In the genomic region with DNA sequence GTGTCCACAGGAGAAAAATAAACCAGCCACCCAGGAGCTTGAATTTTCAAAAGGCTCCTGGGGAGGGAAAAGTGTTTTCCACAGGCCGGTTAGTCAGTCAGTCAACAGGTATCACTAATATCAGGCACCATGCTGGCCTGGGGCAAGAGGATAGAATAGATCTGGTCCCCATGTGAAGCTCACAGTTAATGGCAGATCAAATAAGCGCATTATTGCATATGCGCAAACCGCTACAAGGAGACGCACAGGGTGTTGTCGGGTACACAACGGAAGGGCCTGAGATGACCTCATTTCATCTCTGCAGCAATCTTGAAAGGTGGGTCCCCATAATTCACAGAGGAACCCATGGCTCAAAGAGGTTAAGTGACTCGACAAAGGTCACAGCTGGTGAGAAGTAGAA, we compare ENCODE assay signal across 18 cellular contexts.
DNase-seq lines count a peak whose midpoint lies in the region; ATAC-seq and TF ChIP-seq lines count a peak whose summit lies in the region.
"Had no signal": no experiment of that assay in that cellular context is flagged by ENCODE, and none has a peak within 500 bp of the region (broad histone marks: within the 10 kb centered on the region; RNA-seq: fewer than 3 reads in every experiment).

No MANE protein-coding gene starts in this region.

- ATAC-seq in WTC11 (peak; percentile 69), GM18858 (IDR thresholded peaks at IDR 0.05; ENCODE audit: unreplicated experiment) (no peak)
- ATAC-seq: A549 had no signal

- H3K27me3 Mint-ChIP-seq in WTC11 (ENCODE audit: low read depth), result peaks cover 31% of the 10 kb centered on the region
- H3K27me3 Mint-ChIP-seq: CD4-positive, alpha-beta memory T cell had no signal

- H3K36me3 ChIP-seq in H7 (replicated peaks; ENCODE audit: control insufficient read depth, insufficient read depth, low read length) (no peaks in the 10 kb centered on the region), HEK293 (ENCODE audit: control insufficient read depth in 2 of 2, insufficient read depth in 1 of 2, low read length in 2 of 2) (no peaks in the 10 kb centered on the region)
- H3K36me3 ChIP-seq: BE2C, HAP-1 had no signal

- peaks cover 34% of the 10 kb centered on the region for H3K4me1 Mint-ChIP-seq in WTC11
- H3K4me1 Mint-ChIP-seq: CD4-positive, alpha-beta memory T cell had no signal

- H3K27me3 ChIP-seq in H7 (ENCODE audit: control insufficient read depth, insufficient read depth, low read length), result peaks cover 2% of the 10 kb centered on the region; the same call in 1 of the 2 replicates
- H3K27me3 ChIP-seq: BE2C had no signal

- peak overlapping the region; percentile 14 for H3K27ac Mint-ChIP-seq in WTC11
- H3K27ac Mint-ChIP-seq: CD4-positive, alpha-beta memory T cell; HFFc6 had no signal

- no peaks in the 10 kb centered on the region for H3K9me3 ChIP-seq in HEK293 (ENCODE audit: control insufficient read depth, insufficient read depth, low read depth, low read length)
- H3K9me3 ChIP-seq: A549, BE2C, Caco-2, HAP-1 had no signal

- CTCF ChIA-PET in HEK293 (lab: Yijun Ruan, JAX), result interaction anchor here (0.9 to 1.0 kb wide), 2 partner anchors 13 to 79 kb away, joined by 3 to 6 read pairs; no protein-coding TSS in a partner anchor
- CTCF ChIA-PET in WTC11 (lab: Charles Lee), result no interaction called here

- no peaks in the 10 kb centered on the region for H3K36me3 Mint-ChIP-seq in WTC11

- no peaks in the 10 kb centered on the region for H3K9me3 Mint-ChIP-seq in WTC11
- H3K9me3 Mint-ChIP-seq: CD4-positive, alpha-beta memory T cell; HFFc6 had no signal

- DNase-seq in H7, result peak; percentile 21
- no peak for DNase-seq in WTC11 (ENCODE audit: low spot score)
- peak; percentile 1 for DNase-seq in iPS DF 4.7 (ENCODE audit: extremely low read depth, low spot score)
- DNase-seq in SKM-1 (lab: John Stamatoyannopoulos, UW; ENCODE audit: unreplicated experiment), result no peak
- DNase-seq in COLO829 (ENCODE audit: low spot score), result no peak
- no peak for DNase-seq in putamen (ENCODE audit: low spot score)
- DNase-seq: BE2C; Caco-2; CD4-positive, alpha-beta memory T cell; DND-41; GDM1; HFFc6 had no signal

- POLR2A ChIA-PET in HEK293 (lab: Yijun Ruan, JAX) (no interaction called here), WTC11 (lab: Charles Lee) (interaction anchor here (0.6 kb wide), 1 partner anchor 599 kb away, joined by 3 read pairs; no protein-coding TSS in a partner anchor)

- H3K4me3 ChIP-seq in H7 (ENCODE audit: insufficient read depth, low read depth, low read length) (no peak overlapping the region), HEK293 (ENCODE audit: low read depth, low read length) (no peak overlapping the region)
- H3K4me3 ChIP-seq: A549, HAP-1 had no signal

- no peaks in the 10 kb centered on the region for H3K4me1 ChIP-seq in HEK293 (ENCODE audit: control insufficient read depth, insufficient read depth, low read length)
- H3K4me1 ChIP-seq: BE2C, Caco-2, HAP-1 had no signal

- H3K4me3 Mint-ChIP-seq in WTC11, result no peak overlapping the region
- H3K4me3 Mint-ChIP-seq: CD4-positive, alpha-beta memory T cell; HFFc6 had no signal

- TF ChIP-seq CTCF in HEK293 (tag by site-specific recombination; IDR thresholded peaks at IDR 0.05) (no peak), WTC11 (IDR thresholded peaks at IDR 0.05) (no peak)

- no peak overlapping the region for H3K27ac ChIP-seq in HEK293 (ENCODE audit: extremely low read depth, low read depth, low read length)
- H3K27ac ChIP-seq: A549, C4-2B, HL-60 had no signal

TF ChIP-seq in HEK293, 187 proteins besides CTCF, POLR2A, EP300 and RAD21:
- no peak for TF ChIP-seq ZFHX2 (tag by site-specific recombination; conservative IDR thresholded peaks at IDR 0.05)
- TF ChIP-seq SCRT2 (tag by site-specific recombination; IDR thresholded peaks at IDR 0.05), result 0 out of 2 replicates have a peak, but pooled peaks have one; percentile 10
- peak; percentile 89 for TF ChIP-seq ZIC2 (tag by site-specific recombination; IDR thresholded peaks at IDR 0.05)

TF ChIP-seq in WTC11, 78 proteins besides CTCF, POLR2A, EP300 and RAD21:
- TF ChIP-seq NFATC4 (CRISPR knock-in tag; IDR thresholded peaks at IDR 0.05), result no peak
- TF ChIP-seq, protein P1, sequence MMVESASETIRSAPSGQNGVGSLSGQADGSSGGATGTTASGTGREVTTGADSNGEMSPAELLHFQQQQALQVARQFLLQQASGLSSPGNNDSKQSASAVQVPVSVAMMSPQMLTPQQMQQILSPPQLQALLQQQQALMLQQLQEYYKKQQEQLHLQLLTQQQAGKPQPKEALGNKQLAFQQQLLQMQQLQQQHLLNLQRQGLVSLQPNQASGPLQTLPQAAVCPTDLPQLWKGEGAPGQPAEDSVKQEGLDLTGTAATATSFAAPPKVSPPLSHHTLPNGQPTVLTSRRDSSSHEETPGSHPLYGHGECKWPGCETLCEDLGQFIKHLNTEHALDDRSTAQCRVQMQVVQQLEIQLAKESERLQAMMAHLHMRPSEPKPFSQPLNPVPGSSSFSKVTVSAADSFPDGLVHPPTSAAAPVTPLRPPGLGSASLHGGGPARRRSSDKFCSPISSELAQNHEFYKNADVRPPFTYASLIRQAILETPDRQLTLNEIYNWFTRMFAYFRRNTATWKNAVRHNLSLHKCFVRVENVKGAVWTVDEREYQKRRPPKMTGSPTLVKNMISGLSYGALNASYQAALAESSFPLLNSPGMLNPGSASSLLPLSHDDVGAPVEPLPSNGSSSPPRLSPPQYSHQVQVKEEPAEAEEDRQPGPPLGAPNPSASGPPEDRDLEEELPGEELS (CRISPR knock-in tag; IDR thresholded peaks at IDR 0.05), result peak; percentile 56; the same call in 1 of the 2 replicates

Comparison
In these comparisons a context has a peak if more than half of its experiments do, and no peak if none do; other contexts are left out.
1. DNase-seq: peak in H7 (single experiment) and iPS DF 4.7 (single experiment); none in WTC11 (single experiment), SKM-1 (single experiment), COLO829 (single experiment) and putamen (single experiment).